ENCODE assay signal across 1 cellular context in the genomic region with DNA sequence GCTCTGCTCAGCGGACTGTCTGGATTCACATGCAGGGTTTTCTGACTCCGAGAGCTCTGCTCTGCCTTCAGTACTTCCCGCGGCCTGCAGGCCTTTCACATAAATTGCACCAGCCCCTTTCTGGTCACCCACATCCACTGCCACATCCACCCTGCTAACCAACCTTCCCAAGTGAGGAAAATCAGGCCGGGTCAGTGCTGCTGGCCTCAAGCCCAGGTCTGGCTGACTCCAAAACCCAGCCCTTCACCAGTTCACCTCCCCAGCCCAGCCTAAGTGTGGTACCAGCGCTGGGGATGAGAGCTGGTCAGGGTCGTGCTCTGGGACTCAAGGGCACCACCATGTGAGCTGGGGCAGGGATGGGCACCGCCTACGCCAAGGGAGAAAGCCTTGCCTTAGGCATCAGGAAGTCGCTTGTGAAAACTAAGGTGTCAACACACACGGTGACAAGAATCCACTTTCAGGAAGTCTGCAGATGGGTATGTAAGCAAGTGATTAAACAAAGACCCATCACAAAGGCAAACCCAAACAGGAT.
TF ChIP-seq lines count a peak whose summit lies in the region.

No MANE protein-coding gene starts in this region.

TF ChIP-seq in GM23338, 12 proteins besides CTCF, POLR2A, EP300 and RAD21 (continued from another document):
- TF ChIP-seq CREB1 (CRISPR knock-in tag; IDR thresholded peaks at IDR 0.05; ENCODE audit: low read depth) (no peak), STAT1 (IDR thresholded peaks at IDR 0.05; ENCODE audit: unreplicated experiment) (no peak), POLR2AphosphoS5 (IDR thresholded peaks at IDR 0.05; ENCODE audit: low read depth) (no peak), EZH2 (IDR thresholded peaks at IDR 0.05; ENCODE audit: low read depth, unreplicated experiment) (no peak), ZNF331 (CRISPR knock-in tag; IDR thresholded peaks at IDR 0.05; ENCODE audit: low read depth) (no peak)
- TF ChIP-seq, protein P1, sequence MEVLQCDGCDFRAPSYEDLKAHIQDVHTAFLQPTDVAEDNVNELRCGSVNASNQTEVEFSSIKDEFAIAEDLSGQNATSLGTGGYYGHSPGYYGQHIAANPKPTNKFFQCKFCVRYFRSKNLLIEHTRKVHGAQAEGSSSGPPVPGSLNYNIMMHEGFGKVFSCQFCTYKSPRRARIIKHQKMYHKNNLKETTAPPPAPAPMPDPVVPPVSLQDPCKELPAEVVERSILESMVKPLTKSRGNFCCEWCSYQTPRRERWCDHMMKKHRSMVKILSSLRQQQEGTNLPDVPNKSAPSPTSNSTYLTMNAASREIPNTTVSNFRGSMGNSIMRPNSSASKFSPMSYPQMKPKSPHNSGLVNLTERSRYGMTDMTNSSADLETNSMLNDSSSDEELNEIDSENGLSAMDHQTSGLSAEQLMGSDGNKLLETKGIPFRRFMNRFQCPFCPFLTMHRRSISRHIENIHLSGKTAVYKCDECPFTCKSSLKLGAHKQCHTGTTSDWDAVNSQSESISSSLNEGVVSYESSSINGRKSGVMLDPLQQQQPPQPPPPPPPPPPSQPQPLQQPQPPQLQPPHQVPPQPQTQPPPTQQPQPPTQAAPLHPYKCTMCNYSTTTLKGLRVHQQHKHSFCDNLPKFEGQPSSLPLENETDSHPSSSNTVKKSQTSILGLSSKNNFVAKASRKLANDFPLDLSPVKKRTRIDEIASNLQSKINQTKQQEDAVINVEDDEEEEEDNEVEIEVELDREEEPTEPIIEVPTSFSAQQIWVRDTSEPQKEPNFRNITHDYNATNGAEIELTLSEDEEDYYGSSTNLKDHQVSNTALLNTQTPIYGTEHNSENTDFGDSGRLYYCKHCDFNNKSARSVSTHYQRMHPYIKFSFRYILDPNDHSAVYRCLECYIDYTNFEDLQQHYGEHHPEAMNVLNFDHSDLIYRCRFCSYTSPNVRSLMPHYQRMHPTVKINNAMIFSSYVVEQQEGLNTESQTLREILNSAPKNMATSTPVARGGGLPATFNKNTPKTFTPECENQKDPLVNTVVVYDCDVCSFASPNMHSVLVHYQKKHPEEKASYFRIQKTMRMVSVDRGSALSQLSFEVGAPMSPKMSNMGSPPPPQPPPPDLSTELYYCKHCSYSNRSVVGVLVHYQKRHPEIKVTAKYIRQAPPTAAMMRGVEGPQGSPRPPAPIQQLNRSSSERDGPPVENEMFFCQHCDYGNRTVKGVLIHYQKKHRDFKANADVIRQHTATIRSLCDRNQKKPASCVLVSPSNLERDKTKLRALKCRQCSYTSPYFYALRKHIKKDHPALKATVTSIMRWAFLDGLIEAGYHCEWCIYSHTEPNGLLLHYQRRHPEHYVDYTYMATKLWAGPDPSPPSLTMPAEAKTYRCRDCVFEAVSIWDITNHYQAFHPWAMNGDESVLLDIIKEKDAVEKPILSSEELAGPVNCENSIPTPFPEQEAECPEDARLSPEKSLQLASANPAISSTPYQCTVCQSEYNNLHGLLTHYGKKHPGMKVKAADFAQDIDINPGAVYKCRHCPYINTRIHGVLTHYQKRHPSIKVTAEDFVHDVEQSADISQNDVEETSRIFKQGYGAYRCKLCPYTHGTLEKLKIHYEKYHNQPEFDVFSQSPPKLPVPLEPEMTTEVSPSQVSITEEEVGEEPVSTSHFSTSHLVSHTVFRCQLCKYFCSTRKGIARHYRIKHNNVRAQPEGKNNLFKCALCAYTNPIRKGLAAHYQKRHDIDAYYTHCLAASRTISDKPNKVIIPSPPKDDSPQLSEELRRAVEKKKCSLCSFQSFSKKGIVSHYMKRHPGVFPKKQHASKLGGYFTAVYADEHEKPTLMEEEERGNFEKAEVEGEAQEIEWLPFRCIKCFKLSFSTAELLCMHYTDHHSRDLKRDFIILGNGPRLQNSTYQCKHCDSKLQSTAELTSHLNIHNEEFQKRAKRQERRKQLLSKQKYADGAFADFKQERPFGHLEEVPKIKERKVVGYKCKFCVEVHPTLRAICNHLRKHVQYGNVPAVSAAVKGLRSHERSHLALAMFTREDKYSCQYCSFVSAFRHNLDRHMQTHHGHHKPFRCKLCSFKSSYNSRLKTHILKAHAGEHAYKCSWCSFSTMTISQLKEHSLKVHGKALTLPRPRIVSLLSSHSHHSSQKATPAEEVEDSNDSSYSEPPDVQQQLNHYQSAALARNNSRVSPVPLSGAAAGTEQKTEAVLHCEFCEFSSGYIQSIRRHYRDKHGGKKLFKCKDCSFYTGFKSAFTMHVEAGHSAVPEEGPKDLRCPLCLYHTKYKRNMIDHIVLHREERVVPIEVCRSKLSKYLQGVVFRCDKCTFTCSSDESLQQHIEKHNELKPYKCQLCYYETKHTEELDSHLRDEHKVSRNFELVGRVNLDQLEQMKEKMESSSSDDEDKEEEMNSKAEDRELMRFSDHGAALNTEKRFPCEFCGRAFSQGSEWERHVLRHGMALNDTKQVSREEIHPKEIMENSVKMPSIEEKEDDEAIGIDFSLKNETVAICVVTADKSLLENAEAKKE (CRISPR knock-in tag; IDR thresholded peaks at IDR 0.05) = no peak
- TF ChIP-seq, protein P2, sequence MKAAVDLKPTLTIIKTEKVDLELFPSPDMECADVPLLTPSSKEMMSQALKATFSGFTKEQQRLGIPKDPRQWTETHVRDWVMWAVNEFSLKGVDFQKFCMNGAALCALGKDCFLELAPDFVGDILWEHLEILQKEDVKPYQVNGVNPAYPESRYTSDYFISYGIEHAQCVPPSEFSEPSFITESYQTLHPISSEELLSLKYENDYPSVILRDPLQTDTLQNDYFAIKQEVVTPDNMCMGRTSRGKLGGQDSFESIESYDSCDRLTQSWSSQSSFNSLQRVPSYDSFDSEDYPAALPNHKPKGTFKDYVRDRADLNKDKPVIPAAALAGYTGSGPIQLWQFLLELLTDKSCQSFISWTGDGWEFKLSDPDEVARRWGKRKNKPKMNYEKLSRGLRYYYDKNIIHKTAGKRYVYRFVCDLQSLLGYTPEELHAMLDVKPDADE (IDR thresholded peaks at IDR 0.05) = no peak
